9 cellular contexts compared by ENCODE assay signal in the genomic region with DNA sequence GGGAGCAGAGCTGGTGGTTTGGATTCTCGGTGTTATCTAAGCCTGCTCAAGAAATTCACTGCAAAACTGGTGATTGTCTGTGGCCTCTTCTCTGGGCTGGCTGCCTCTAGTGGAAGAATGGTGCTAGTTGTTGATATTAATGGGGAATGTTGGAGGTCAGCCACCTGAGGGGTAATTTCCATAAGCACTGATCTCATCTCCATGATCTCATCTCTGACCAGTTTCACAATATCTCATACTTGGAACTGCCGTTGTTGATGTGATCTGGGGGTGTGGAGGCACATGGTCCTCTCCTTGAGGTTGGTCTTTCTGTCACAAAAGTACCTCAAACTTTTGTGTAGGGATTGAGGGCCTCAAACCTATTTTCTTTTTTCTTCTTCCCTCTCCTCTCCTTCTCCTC.
DNase-seq lines count a peak whose midpoint lies in the region; ATAC-seq, FAIRE-seq and TF ChIP-seq lines count a peak whose summit lies in the region.
"Had no signal": no experiment of that assay in that cellular context is flagged by ENCODE, and none has a peak within 500 bp of the region (broad histone marks: within the 10 kb centered on the region; RNA-seq: fewer than 3 reads in every experiment).

No MANE protein-coding gene starts in this region.

- no peak overlapping the region for H3K4me3 Mint-ChIP-seq in astrocyte (ENCODE audit: unreplicated experiment)
- H3K4me3 Mint-ChIP-seq in nephron progenitor cell, result no peak overlapping the region

- H3K9ac ChIP-seq in astrocyte (ENCODE audit: low read length), result peak overlapping the region; percentile 7
- H3K9ac ChIP-seq in liver (ENCODE audit: low read depth in 1 of 2, low read length in 2 of 2), result no peak overlapping the region

- H3K36me3 ChIP-seq in astrocyte (ENCODE audit: insufficient read depth, low read length), result no peaks in the 10 kb centered on the region
- no peaks in the 10 kb centered on the region for H3K36me3 ChIP-seq in liver (ENCODE audit: control insufficient read depth in 4 of 4, insufficient read depth in 3 of 4, low read depth in 1 of 4, low read length in 3 of 4)
- H3K36me3 ChIP-seq: upper lobe of left lung had no signal

- no peaks in the 10 kb centered on the region for H3K27me3 Mint-ChIP-seq in astrocyte (ENCODE audit: low read depth, unreplicated experiment)
- H3K27me3 Mint-ChIP-seq in nephron progenitor cell (ENCODE audit: low read depth, poor library complexity), result peaks cover 4% of the 10 kb centered on the region

- peak overlapping the region; percentile 52 for H3K27ac ChIP-seq in astrocyte (ENCODE audit: low read depth, low read length)
- H3K27ac ChIP-seq in liver (ENCODE audit: low read depth in 1 of 2, low read length in 2 of 2), result no peak overlapping the region
- H3K27ac ChIP-seq: upper lobe of left lung had no signal

- H3K4me1 Mint-ChIP-seq in astrocyte (ENCODE audit: low read depth, unreplicated experiment) (peaks cover 3% of the 10 kb centered on the region), nephron progenitor cell (peaks cover 2% of the 10 kb centered on the region)

- H3K36me3 Mint-ChIP-seq in astrocyte (ENCODE audit: low read depth, unreplicated experiment), result peaks cover 4% of the 10 kb centered on the region
- no peaks in the 10 kb centered on the region for H3K36me3 Mint-ChIP-seq in nephron progenitor cell (ENCODE audit: low read depth)

- H3K27ac Mint-ChIP-seq in astrocyte (ENCODE audit: unreplicated experiment) (no peak overlapping the region), nephron progenitor cell (no peak overlapping the region)

- TF ChIP-seq CTCF in astrocyte (IDR thresholded peaks at IDR 0.05; ENCODE audit: insufficient read depth, low read depth, low read length), result peak; percentile 62
- peak; percentile 23 for TF ChIP-seq CTCF in liver (IDR thresholded peaks at IDR 0.05; ENCODE audit: low read depth, low read length, missing input control)
- no peak for TF ChIP-seq CTCF in nephron progenitor cell (IDR thresholded peaks at IDR 0.05)

- H3K4me2 ChIP-seq in astrocyte (ENCODE audit: low read length), result no peak overlapping the region

- H3K9me3 Mint-ChIP-seq in astrocyte (ENCODE audit: unreplicated experiment), result peaks cover 4% of the 10 kb centered on the region
- no peaks in the 10 kb centered on the region for H3K9me3 Mint-ChIP-seq in nephron progenitor cell

- FAIRE-seq in astrocyte (lab: Jason Lieb, UNC), result peak; percentile 99

- DNase-seq in Daoy (ENCODE audit: low read depth) (peak; percentile 84), astrocyte (ENCODE audit: low read depth) (peak; percentile 95), nephron progenitor cell (no peak), OCI-M2 (lab: John Stamatoyannopoulos, UW; ENCODE audit: unreplicated experiment) (no peak), NCI-H1092 treated with DMSO at 0.1 percent for 48 hours (lab: John Stamatoyannopoulos, UW) (no peak)
- DNase-seq: upper lobe of left lung had no signal

- WGBS in liver, result 45% methylated on average over 2 of the region's 2 CpGs

- H2AFZ ChIP-seq in astrocyte (ENCODE audit: low read depth, low read length), result no peak overlapping the region

- TF ChIP-seq RAD21 in liver (IDR thresholded peaks at IDR 0.05), result peak in 1 of 2 donors; percentile 28

- no peak overlapping the region for H3K4me3 ChIP-seq in astrocyte (ENCODE audit: insufficient read depth, low read depth, low read length)
- no peak overlapping the region for H3K4me3 ChIP-seq in liver (ENCODE audit: low read depth in 1 of 3, low read length in 3 of 3)
- H3K4me3 ChIP-seq: upper lobe of left lung had no signal

- ATAC-seq in GM19468 (IDR thresholded peaks at IDR 0.05; ENCODE audit: extremely low read depth, unreplicated experiment), result peak; percentile 28
- peak; percentile 91 for ATAC-seq in HG03457 (IDR thresholded peaks at IDR 0.05; ENCODE audit: unreplicated experiment)

- H3K27me3 ChIP-seq in astrocyte (ENCODE audit: insufficient read depth, low read length), result no peaks in the 10 kb centered on the region
- H3K27me3 ChIP-seq in liver (ENCODE audit: control insufficient read depth in 4 of 4, insufficient read depth in 4 of 4, low read length in 3 of 4), result no peaks in the 10 kb centered on the region
- H3K27me3 ChIP-seq: upper lobe of left lung had no signal

- H3K79me2 ChIP-seq in astrocyte (ENCODE audit: insufficient read depth, low read length), result no peaks in the 10 kb centered on the region

- H3K9me3 ChIP-seq in astrocyte (ENCODE audit: insufficient read depth, low read depth, low read length) (no peaks in the 10 kb centered on the region), liver (ENCODE audit: control insufficient read depth in 4 of 4, low read length in 3 of 4) (no peaks in the 10 kb centered on the region)
- H3K9me3 ChIP-seq: upper lobe of left lung had no signal

- H4K20me1 ChIP-seq in astrocyte (ENCODE audit: insufficient read depth, low read length), result no peaks in the 10 kb centered on the region

- H3K4me1 ChIP-seq in astrocyte (ENCODE audit: insufficient read depth, low read length) (peaks cover 11% of the 10 kb centered on the region), liver (ENCODE audit: control insufficient read depth in 4 of 4, insufficient read depth in 4 of 4, low read length in 3 of 4) (peaks cover 0 to 22% (median 16%) of the 10 kb centered on the region in 4 donors)
- H3K4me1 ChIP-seq: upper lobe of left lung had no signal

TF ChIP-seq in liver, 16 proteins besides CTCF, POLR2A, EP300 and RAD21:
- peak; percentile 12 to 48 for TF ChIP-seq JUND (IDR thresholded peaks at IDR 0.05)
- TF ChIP-seq EGR1 (IDR thresholded peaks at IDR 0.05; ENCODE audit: low read depth in 2 of 2), result no peak

Comparison
In these comparisons a context has a peak if more than half of its experiments do, and no peak if none do; other contexts are left out.
1. DNase-seq: peak in Daoy (single experiment) and astrocyte (single experiment); none in nephron progenitor cell (single experiment), OCI-M2 (single experiment) and NCI-H1092 treated with DMSO at 0.1 percent for 48 hours (single experiment).